ENCODE assay signal across 9 cellular contexts in genomic region chr5:34923694-34924461, GRCh38. TPM values are rescaled to one million over a fixed set of nuclear protein-coding genes. Genes with fewer than 3 reads are reported as not detected.
DNase-seq lines count a peak whose midpoint lies in the region; ATAC-seq and TF ChIP-seq lines count a peak whose summit lies in the region.
"Had no signal": no experiment of that assay in that cellular context is flagged by ENCODE, and none has a peak within 500 bp of the region (broad histone marks: within the 10 kb centered on the region; RNA-seq: fewer than 3 reads in every experiment).

No MANE protein-coding gene starts in this region.

- H3K4me3 ChIP-seq in right atrium auricular region (no peak overlapping the region), left ventricle myocardium inferior (no peak overlapping the region), epithelial cell of proximal tubule (ENCODE audit: low read depth, low read length) (no peak overlapping the region)

- intact Hi-C loops in left ventricle myocardium inferior (cut with micrococcal nuclease) = no loop called here

- ATAC-seq in HG03103 (IDR thresholded peaks at IDR 0.05; ENCODE audit: low read depth, unreplicated experiment) (peak; percentile 67), SK-N-SH treated with all-trans-retinoic acid at 6 μM for 48 hours (peak; percentile 91), HG03354 (IDR thresholded peaks at IDR 0.05; ENCODE audit: poor library complexity, severe bottlenecking, unreplicated experiment) (no peak)
- ATAC-seq in stimulated activated memory B cell treated with anti-CD40 and anti-IgM and Interleukin-4, amounts not matched to agents 10 μg/mL and 1 μg/mL and 100 μg/mL, for 72 hours = peak; percentile 81

- DNase-seq in right atrium auricular region (ENCODE audit: low spot score) = no peak
- DNase-seq in left ventricle myocardium inferior = no peak
- DNase-seq in epithelial cell of proximal tubule (ENCODE audit: low read depth) = peak; percentile 56
- no peak for DNase-seq in KG1 (lab: John Stamatoyannopoulos, UW)

- H3K4me1 ChIP-seq in right atrium auricular region = peaks cover 0 to 11% of the 10 kb centered on the region in 2 donors
- H3K4me1 ChIP-seq in left ventricle myocardium inferior = peaks cover 10% of the 10 kb centered on the region

- H3K36me3 ChIP-seq in right atrium auricular region = peaks cover 62% of the 10 kb centered on the region
- peaks cover 72% of the 10 kb centered on the region for H3K36me3 ChIP-seq in left ventricle myocardium inferior

- H3K36me3 Mint-ChIP-seq in stimulated activated memory B cell treated with anti-CD40 and anti-IgM and Interleukin-4, amounts not matched to agents 10 μg/mL and 1 μg/mL and 100 μg/mL, for 72 hours = peaks cover 37% of the 10 kb centered on the region

- H3K27ac ChIP-seq in right atrium auricular region (peak overlapping the region; percentile 20 to 67), left ventricle myocardium inferior (replicated peaks) (no peak overlapping the region)

- H3K27me3 ChIP-seq in right atrium auricular region (no peaks in the 10 kb centered on the region), left ventricle myocardium inferior (ENCODE audit: low read depth) (no peaks in the 10 kb centered on the region)

- no peak overlapping the region for H3K4me3 Mint-ChIP-seq in stimulated activated memory B cell treated with anti-CD40 and anti-IgM and Interleukin-4, amounts not matched to agents 10 μg/mL and 1 μg/mL and 100 μg/mL, for 72 hours
- H3K4me3 Mint-ChIP-seq: central memory CD8-positive, alpha-beta T cell had no signal

- TF ChIP-seq CTCF in right atrium auricular region (IDR thresholded peaks at IDR 0.05) (no peak), left ventricle myocardium inferior (IDR thresholded peaks at IDR 0.05; ENCODE audit: borderline replicate concordance) (no peak), epithelial cell of proximal tubule (conservative IDR thresholded peaks at IDR 0.05; ENCODE audit: low read depth, low read length) (no peak)

- H3K9me3 ChIP-seq in right atrium auricular region (no peaks in the 10 kb centered on the region), left ventricle myocardium inferior (replicated peaks) (no peaks in the 10 kb centered on the region)

- peak overlapping the region; percentile 70 for H3K27ac Mint-ChIP-seq in stimulated activated memory B cell treated with anti-CD40 and anti-IgM and Interleukin-4, amounts not matched to agents 10 μg/mL and 1 μg/mL and 100 μg/mL, for 72 hours

- H3K4me1 Mint-ChIP-seq in stimulated activated memory B cell treated with anti-CD40 and anti-IgM and Interleukin-4, amounts not matched to agents 10 μg/mL and 1 μg/mL and 100 μg/mL, for 72 hours = peaks cover 11% of the 10 kb centered on the region

- no peaks in the 10 kb centered on the region for H3K27me3 Mint-ChIP-seq in stimulated activated memory B cell treated with anti-CD40 and anti-IgM and Interleukin-4, amounts not matched to agents 10 μg/mL and 1 μg/mL and 100 μg/mL, for 72 hours
- H3K27me3 Mint-ChIP-seq: central memory CD8-positive, alpha-beta T cell had no signal

- H3K9me3 Mint-ChIP-seq in stimulated activated memory B cell treated with anti-CD40 and anti-IgM and Interleukin-4, amounts not matched to agents 10 μg/mL and 1 μg/mL and 100 μg/mL, for 72 hours = no peaks in the 10 kb centered on the region
- H3K9me3 Mint-ChIP-seq: central memory CD8-positive, alpha-beta T cell had no signal

TF ChIP-seq in SK-N-SH treated with all-trans-retinoic acid at 6 μM for 48 hours, 23 proteins besides CTCF, POLR2A, EP300 and RAD21:
- TF ChIP-seq, protein P1, sequence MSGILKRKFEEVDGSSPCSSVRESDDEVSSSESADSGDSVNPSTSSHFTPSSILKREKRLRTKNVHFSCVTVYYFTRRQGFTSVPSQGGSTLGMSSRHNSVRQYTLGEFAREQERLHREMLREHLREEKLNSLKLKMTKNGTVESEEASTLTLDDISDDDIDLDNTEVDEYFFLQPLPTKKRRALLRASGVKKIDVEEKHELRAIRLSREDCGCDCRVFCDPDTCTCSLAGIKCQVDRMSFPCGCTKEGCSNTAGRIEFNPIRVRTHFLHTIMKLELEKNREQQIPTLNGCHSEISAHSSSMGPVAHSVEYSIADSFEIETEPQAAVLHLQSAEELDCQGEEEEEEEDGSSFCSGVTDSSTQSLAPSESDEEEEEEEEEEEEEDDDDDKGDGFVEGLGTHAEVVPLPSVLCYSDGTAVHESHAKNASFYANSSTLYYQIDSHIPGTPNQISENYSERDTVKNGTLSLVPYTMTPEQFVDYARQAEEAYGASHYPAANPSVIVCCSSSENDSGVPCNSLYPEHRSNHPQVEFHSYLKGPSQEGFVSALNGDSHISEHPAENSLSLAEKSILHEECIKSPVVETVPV (CRISPR knock-in tag; IDR thresholded peaks at IDR 0.05) = no peak
- no peak for TF ChIP-seq ZC3H10 (CRISPR knock-in tag; IDR thresholded peaks at IDR 0.05)

RNA-seq across cellular contexts. Expression of gene DNAJC21, which starts 5.5 kb away (rescaled TPM):
- total RNA-seq in right atrium auricular region (10 to 100 TPM; 39.1 to 50.8 TPM), left ventricle myocardium inferior (55.5 TPM), epithelial cell of proximal tubule (24.7 and 27.2 TPM in 2 replicates)

RNA-seq across cellular contexts. Expression of gene BRIX1, which starts 8.4 kb away (rescaled TPM):
- total RNA-seq in right atrium auricular region (10 to 100 TPM in 1 of 2 donors, 1 to 10 TPM in 1; 8.4 to 11.7 TPM), left ventricle myocardium inferior (10.5 TPM), epithelial cell of proximal tubule (41.5 and 66.9 TPM in 2 replicates)

RNA-seq across cellular contexts. Expression of gene RAD1, which starts 8.6 kb away (rescaled TPM):
- total RNA-seq in right atrium auricular region = 10 to 100 TPM; 16.6 to 20.1 TPM
- total RNA-seq in left ventricle myocardium inferior = 28.2 TPM
- total RNA-seq in epithelial cell of proximal tubule = 20.5 and 40.3 TPM in 2 replicates
